Comparison of ENCODE assay signal across 8 cellular contexts in genomic region chr9:134641173-134641985, GRCh38. TPM values are rescaled to one million over a fixed set of nuclear protein-coding genes. Genes with fewer than 3 reads are reported as not detected.
DNase-seq lines count a peak whose midpoint lies in the region; ATAC-seq and TF ChIP-seq lines count a peak whose summit lies in the region.

TSS of gene COL5A1 (plus strand) at chr9:134641803. CDS start at chr9:134642188, 385 bp downstream.

- H3K36me3 ChIP-seq in Loucy (ENCODE audit: insufficient read depth, low read length), result no peaks in the 10 kb centered on the region

- peak; percentile 83 for DNase-seq in Ammon's horn (ENCODE audit: low spot score)
- DNase-seq in activated CD8-positive, alpha-beta T cell treated with anti-CD3 and anti-CD28 coated beads for 36 hours, result peak; percentile 33
- DNase-seq in epithelial cell of proximal tubule (ENCODE audit: low read depth), result no peak
- DNase-seq in mesothelial cell of epicardium (ENCODE audit: low spot score in 2 of 2, unreplicated experiment in 2 of 2), result peak; percentile 93 to 95
- peak; percentile 3 for DNase-seq in stimulated activated CD8-positive, alpha-beta memory T cell treated with anti-CD3 and anti-CD28 coated beads, Interleukin-12 subunit alpha, Interleukin-12 subunit beta, amount 100 ng/mL, for 24 hours (ENCODE audit: extremely low read depth)
- DNase-seq in NAMALWA (ENCODE audit: low spot score), result no peak

- no peaks in the 10 kb centered on the region for H4K20me1 ChIP-seq in Loucy (ENCODE audit: insufficient read depth, low read length, poor library complexity, severe bottlenecking)

- peak; percentile 89 for ATAC-seq in activated CD8-positive, alpha-beta T cell treated with anti-CD3 and anti-CD28 coated beads for 36 hours
- ATAC-seq in HG02798 (IDR thresholded peaks at IDR 0.05; ENCODE audit: poor library complexity, unreplicated experiment), result no peak

- H3K4me1 Mint-ChIP-seq in activated CD8-positive, alpha-beta T cell treated with anti-CD3 and anti-CD28 coated beads for 36 hours (ENCODE audit: low read depth), result no peaks in the 10 kb centered on the region
- H3K4me1 Mint-ChIP-seq in mesothelial cell of epicardium, result peaks cover 55% of the 10 kb centered on the region

- H3K79me2 ChIP-seq in Loucy (ENCODE audit: insufficient read depth, low read length), result peaks cover 14% of the 10 kb centered on the region; the same call in 1 of the 2 replicates

- H3K36me3 Mint-ChIP-seq in activated CD8-positive, alpha-beta T cell treated with anti-CD3 and anti-CD28 coated beads for 36 hours (ENCODE audit: low read depth), result no peaks in the 10 kb centered on the region
- no peaks in the 10 kb centered on the region for H3K36me3 Mint-ChIP-seq in mesothelial cell of epicardium

- no peaks in the 10 kb centered on the region for H3F3A ChIP-seq in Loucy (ENCODE audit: low read depth)

- CTCF ChIA-PET in activated CD8-positive, alpha-beta T cell treated with anti-CD3 and anti-CD28 coated beads for 36 hours (lab: Charles Lee), result interaction anchor here (1.0 kb wide), 1 partner anchor 191 kb away, joined by 3 read pairs; no protein-coding TSS in a partner anchor

- TF ChIP-seq CTCF in Loucy (conservative IDR thresholded peaks at IDR 0.05; ENCODE audit: low read length) (no peak), epithelial cell of proximal tubule (conservative IDR thresholded peaks at IDR 0.05; ENCODE audit: low read depth, low read length) (no peak), mesothelial cell of epicardium (IDR thresholded peaks at IDR 0.05; ENCODE audit: unreplicated experiment) (peak; percentile 1)
- TF ChIP-seq CTCF in activated CD8-positive, alpha-beta T cell treated with anti-CD3 and anti-CD28 coated beads for 36 hours (IDR thresholded peaks at IDR 0.05), result no peak

- peak within 1 kb of the TSS; percentile 60 for H3K9ac ChIP-seq in Loucy (ENCODE audit: low read depth, low read length, poor library complexity, severe bottlenecking)

- H3K4me1 ChIP-seq in Loucy (ENCODE audit: insufficient read depth, low read length, poor library complexity, severe bottlenecking), result peaks cover 13% of the 10 kb centered on the region

- peak within 1 kb of the TSS; percentile 31 for H3K4me3 Mint-ChIP-seq in activated CD8-positive, alpha-beta T cell treated with anti-CD3 and anti-CD28 coated beads for 36 hours
- peak within 1 kb of the TSS; percentile 88 for H3K4me3 Mint-ChIP-seq in mesothelial cell of epicardium

- peak within 1 kb of the TSS; percentile 70 for H3K4me2 ChIP-seq in Loucy (ENCODE audit: low read depth, low read length, poor library complexity, severe bottlenecking)

- peaks cover 7% of the 10 kb centered on the region for H3K27me3 ChIP-seq in Loucy (ENCODE audit: insufficient read depth, low read length, poor library complexity, severe bottlenecking)

- peaks cover 19% of the 10 kb centered on the region for H3K27me3 Mint-ChIP-seq in activated CD8-positive, alpha-beta T cell treated with anti-CD3 and anti-CD28 coated beads for 36 hours
- no peaks in the 10 kb centered on the region for H3K27me3 Mint-ChIP-seq in mesothelial cell of epicardium (ENCODE audit: low read depth)

- intact Hi-C loops in activated CD8-positive, alpha-beta T cell treated with anti-CD3 and anti-CD28 coated beads for 36 hours (cut with micrococcal nuclease), result no loop called here

- peak within 1 kb of the TSS; percentile 86 for H2AFZ ChIP-seq in Loucy (ENCODE audit: low read length)

- POLR2A ChIA-PET in activated CD8-positive, alpha-beta T cell treated with anti-CD3 and anti-CD28 coated beads for 36 hours (lab: Charles Lee), result no interaction called here

- H3K9me3 Mint-ChIP-seq in activated CD8-positive, alpha-beta T cell treated with anti-CD3 and anti-CD28 coated beads for 36 hours, result no peaks in the 10 kb centered on the region
- H3K9me3 Mint-ChIP-seq in mesothelial cell of epicardium, result no peaks in the 10 kb centered on the region

- H3K27ac Mint-ChIP-seq in activated CD8-positive, alpha-beta T cell treated with anti-CD3 and anti-CD28 coated beads for 36 hours, result no peak within 1 kb of the TSS
- peak within 1 kb of the TSS; percentile 95 for H3K27ac Mint-ChIP-seq in mesothelial cell of epicardium

- no peaks in the 10 kb centered on the region for H3K9me2 ChIP-seq in Loucy (replicated peaks; ENCODE audit: low read depth, low read length)

- H3K4me3 ChIP-seq in Loucy (ENCODE audit: low read length, poor library complexity, severe bottlenecking), result peak within 1 kb of the TSS; percentile 72
- peak within 1 kb of the TSS; percentile 7 for H3K4me3 ChIP-seq in epithelial cell of proximal tubule (ENCODE audit: low read depth, low read length)

- no peaks in the 10 kb centered on the region for H3K9me3 ChIP-seq in Loucy (ENCODE audit: insufficient read depth, low read depth, low read length)

RNA-seq across cellular contexts. Expression of gene COL5A1, which starts in this region (rescaled TPM):
- total RNA-seq in activated CD8-positive, alpha-beta T cell treated with anti-CD3 and anti-CD28 coated beads for 36 hours, result under 1 TPM; 0.29 to 0.34 TPM
- total RNA-seq in epithelial cell of proximal tubule (4.3 and 16.0 TPM in 2 replicates), mesothelial cell of epicardium (549 to 605 TPM (median 596 TPM) in 3 replicates)

Comparison
In these comparisons a context has a peak if more than half of its experiments do, and no peak if none do; other contexts are left out.
1. RNA of gene COL5A1 (total RNA-seq): 549 to 605 TPM in mesothelial cell of epicardium; 4.3 to 16.0 TPM in epithelial cell of proximal tubule and 0.29 to 0.34 TPM in activated CD8-positive, alpha-beta T cell treated with anti-CD3 and anti-CD28 coated beads for 36 hours; every median in the first group is over 10 times any median in the second.
2. Peak in DNase-seq and ATAC-seq in activated CD8-positive, alpha-beta T cell treated with anti-CD3 and anti-CD28 coated beads for 36 hours; RNA of the gene not detected or under 1 TPM.
3. DNase-seq: peak in Ammon's horn (single experiment), mesothelial cell of epicardium (2 of 2) and stimulated activated CD8-positive, alpha-beta memory T cell treated with anti-CD3 and anti-CD28 coated beads, Interleukin-12 subunit alpha, Interleukin-12 subunit beta, amount 100 ng/mL, for 24 hours (single experiment); none in epithelial cell of proximal tubule (single experiment) and NAMALWA (single experiment).